In genomic region chr16:78484509-78485058, GRCh38 we compare ENCODE assay signal across 22 cellular contexts.
DNase-seq lines count a peak whose midpoint lies in the region; ATAC-seq, FAIRE-seq and TF ChIP-seq lines count a peak whose summit lies in the region.
"Had no signal": no experiment of that assay in that cellular context is flagged by ENCODE, and none has a peak within 500 bp of the region (broad histone marks: within the 10 kb centered on the region; RNA-seq: fewer than 3 reads in every experiment).

No MANE protein-coding gene starts in this region.

- H3K27me3 ChIP-seq in HepG2 (ENCODE audit: control insufficient read depth in 1 of 2, insufficient read depth in 2 of 2, low read length in 2 of 2) = no peaks in the 10 kb centered on the region
- no peaks in the 10 kb centered on the region for H3K27me3 ChIP-seq in right lobe of liver
- H3K27me3 ChIP-seq in neural progenitor cell = no peaks in the 10 kb centered on the region
- H3K27me3 ChIP-seq: BLaER1 treated with 17β-estradiol and CSF1 and Interleukin-3, amounts not matched to agents 10 nM and 100 nM had no signal

- POLR2A ChIA-PET in HepG2 (lab: Yijun Ruan, JAX) = interaction anchor here (1.2 to 7.7 kb wide), 3 partner anchors 15 to 271 kb away, joined by 3 to 88 read pairs (median 3); no protein-coding TSS in a partner anchor

- no peaks in the 10 kb centered on the region for H3F3A ChIP-seq in neural progenitor cell (ENCODE audit: low read depth)

- no peaks in the 10 kb centered on the region for H3K79me2 ChIP-seq in HepG2 (ENCODE audit: insufficient read depth, low read length)
- no peaks in the 10 kb centered on the region for H3K79me2 ChIP-seq in neural progenitor cell (ENCODE audit: low read depth)

- no TSS peak for BruUV-seq in HepG2 (replicated peaks; lab: Mats Ljungman, UMichigan)

- H3K9me3 ChIP-seq in HepG2 (ENCODE audit: low read length) (no peaks in the 10 kb centered on the region), right lobe of liver (no peaks in the 10 kb centered on the region), neural progenitor cell (ENCODE audit: low read depth) (no peaks in the 10 kb centered on the region)
- H3K9me3 ChIP-seq: A549; BLaER1 treated with 17β-estradiol and CSF1 and Interleukin-3, amounts not matched to agents 10 nM and 100 nM; Caco-2 had no signal

- DNase-seq in HepG2 (ENCODE audit: low spot score) (no peak), right lobe of liver (no peak), neural progenitor cell (ENCODE audit: low spot score) (no peak), progenitor cell of endocrine pancreas (ENCODE audit: low spot score, unreplicated experiment) (no peak), NAMALWA (ENCODE audit: low spot score) (no peak)
- DNase-seq: AML-193; Caco-2; Calu3; CD4-positive, alpha-beta T cell; CD8-positive, alpha-beta T cell; DMS79 treated with DMSO at 0.1 percent for 48 hours; GF-D8 had no signal

- FAIRE-seq in HepG2 (lab: Jason Lieb, UNC) = no peak
- FAIRE-seq: A549, D721Med, G401.6, GM12891, GM19239 had no signal

- no peaks in the 10 kb centered on the region for H4K20me1 ChIP-seq in HepG2 (ENCODE audit: insufficient read depth, low read length)
- H4K20me1 ChIP-seq in neural progenitor cell (ENCODE audit: low read depth) = no peaks in the 10 kb centered on the region
- H4K20me1 ChIP-seq: BLaER1 treated with 17β-estradiol and CSF1 and Interleukin-3, amounts not matched to agents 10 nM and 100 nM had no signal

- H3K27ac ChIP-seq in HepG2 (ENCODE audit: extremely low read length, insufficient read depth, low read length) (peak overlapping the region; percentile 90), right lobe of liver (no peak overlapping the region), neural progenitor cell (no peak overlapping the region)
- H3K27ac ChIP-seq: 22Rv1; A549; BLaER1 treated with 17β-estradiol and CSF1 and Interleukin-3, amounts not matched to agents 10 nM and 100 nM; C4-2B had no signal

- H3K27me3 Mint-ChIP-seq in neural progenitor cell (ENCODE audit: insufficient read depth, low read depth) = peaks cover 3% of the 10 kb centered on the region
- no peaks in the 10 kb centered on the region for H3K27me3 Mint-ChIP-seq in progenitor cell of endocrine pancreas
- H3K27me3 Mint-ChIP-seq: B cell; CD4-positive, alpha-beta T cell had no signal

- H3K4me1 Mint-ChIP-seq in neural progenitor cell (peaks cover 62% of the 10 kb centered on the region), progenitor cell of endocrine pancreas (ENCODE audit: low read depth) (peaks cover 55% of the 10 kb centered on the region)
- H3K4me1 Mint-ChIP-seq: B cell had no signal

- H3K36me3 ChIP-seq in HepG2 (replicated peaks in 1 of 2; ENCODE audit: control insufficient read depth in 1 of 2, insufficient read depth in 2 of 2, low read length in 2 of 2) = no peaks in the 10 kb centered on the region
- H3K36me3 ChIP-seq in right lobe of liver = no peaks in the 10 kb centered on the region
- H3K36me3 ChIP-seq in neural progenitor cell = no peaks in the 10 kb centered on the region
- H3K36me3 ChIP-seq: BLaER1 treated with 17β-estradiol and CSF1 and Interleukin-3, amounts not matched to agents 10 nM and 100 nM had no signal

- H3K36me3 Mint-ChIP-seq in neural progenitor cell = no peaks in the 10 kb centered on the region
- H3K36me3 Mint-ChIP-seq in progenitor cell of endocrine pancreas (ENCODE audit: insufficient read depth) = peaks cover 1% of the 10 kb centered on the region
- H3K36me3 Mint-ChIP-seq: CD8-positive, alpha-beta T cell had no signal

- no peak overlapping the region for H3K4me3 Mint-ChIP-seq in neural progenitor cell
- H3K4me3 Mint-ChIP-seq in progenitor cell of endocrine pancreas (ENCODE audit: low read depth) = peak overlapping the region; percentile 35
- H3K4me3 Mint-ChIP-seq: B cell; CD4-positive, alpha-beta T cell; CD8-positive, alpha-beta T cell had no signal

- H3K9me3 Mint-ChIP-seq in neural progenitor cell (peaks cover 2% of the 10 kb centered on the region), progenitor cell of endocrine pancreas (ENCODE audit: low read depth) (no peaks in the 10 kb centered on the region)
- H3K9me3 Mint-ChIP-seq: CD4-positive, alpha-beta T cell; CD8-positive, alpha-beta T cell had no signal

- no peak for TF ChIP-seq RAD21 in HepG2 (CRISPR knock-in tag; IDR thresholded peaks at IDR 0.05)

- WGBS in HepG2 (ENCODE audit: low lambda C conversion rate) = 92% methylated on average over 9 of the region's 9 CpGs
- 88% methylated on average over 7 of the region's 9 CpGs for WGBS in right lobe of liver (ENCODE audit: insufficient coverage, low coverage, low lambda C conversion rate, missing lambda C conversion rate)

- no peak for TF ChIP-seq CTCF in HepG2 (CRISPR knock-in tag; IDR thresholded peaks at IDR 0.05)
- no peak for TF ChIP-seq CTCF in right lobe of liver (IDR thresholded peaks at IDR 0.05)
- TF ChIP-seq CTCF in neural progenitor cell (IDR thresholded peaks at IDR 0.05) = no peak
- TF ChIP-seq CTCF in progenitor cell of endocrine pancreas (IDR thresholded peaks at IDR 0.05; ENCODE audit: unreplicated experiment) = no peak

- H2AFZ ChIP-seq in HepG2 (ENCODE audit: low read length) = no peak overlapping the region
- H2AFZ ChIP-seq in neural progenitor cell (replicated peaks) = no peak overlapping the region

- ATAC-seq in HepG2 = no peak
- no peak for ATAC-seq in right lobe of liver
- no peak for ATAC-seq in HG03175 (IDR thresholded peaks at IDR 0.05; ENCODE audit: unreplicated experiment)
- ATAC-seq: A549; CD8-positive, alpha-beta T cell had no signal

- no peak overlapping the region; the same call in 1 of the 2 replicates for H3K4me2 ChIP-seq in HepG2 (ENCODE audit: low read depth, low read length)
- H3K4me2 ChIP-seq in neural progenitor cell = no peak overlapping the region
- H3K4me2 ChIP-seq: A549; BLaER1 treated with 17β-estradiol and CSF1 and Interleukin-3, amounts not matched to agents 10 nM and 100 nM had no signal

- in situ Hi-C loops in HepG2 (cut with HindIII; ENCODE audit: extremely low pct_ligation_motif_present, low pct_unique_long_range_greater_than_20kb) = loop anchor here (10.0 kb wide), 1 partner anchor 360 kb away; no protein-coding TSS in a partner anchor

- intact Hi-C loops in HepG2 (cut with micrococcal nuclease; ENCODE audit: unreplicated experiment) = loop anchor here (1.0 to 5.0 kb wide), 5 partner anchors 21 to 352 kb away; no protein-coding TSS in a partner anchor
- intact Hi-C loops in right lobe of liver (cut with DNase I) = no loop called here

- TF ChIP-seq POLR2A in HepG2 (IDR thresholded peaks at IDR 0.05; ENCODE audit: insufficient read depth in 1 of 2, low read depth in 2 of 2, low read length in 2 of 2) = no peak
- no peak for TF ChIP-seq POLR2A in right lobe of liver (IDR thresholded peaks at IDR 0.05)

- TF ChIP-seq EP300 in HepG2 (IDR thresholded peaks at IDR 0.05; ENCODE audit: low read depth in 2 of 2, low read length in 2 of 2) (no peak), HepG2 (CRISPR knock-in tag; IDR thresholded peaks at IDR 0.05; ENCODE audit: borderline replicate concordance) (no peak)

- CTCF ChIA-PET in HepG2 (lab: Yijun Ruan, JAX; ENCODE audit: low intra/inter-chr PET ratio, low total read pairs) = no interaction called here

- H3K27ac Mint-ChIP-seq in neural progenitor cell = peak overlapping the region; percentile 87
- H3K27ac Mint-ChIP-seq in progenitor cell of endocrine pancreas = peak overlapping the region; percentile 5
- H3K27ac Mint-ChIP-seq: B cell; CD4-positive, alpha-beta T cell; CD8-positive, alpha-beta T cell had no signal

- H3K9ac ChIP-seq in HepG2 (ENCODE audit: insufficient read depth, low read depth, low read length) (peak overlapping the region; percentile 76; the same call in 1 of the 2 replicates), neural progenitor cell (no peak overlapping the region)
- H3K9ac ChIP-seq: BLaER1 treated with 17β-estradiol and CSF1 and Interleukin-3, amounts not matched to agents 10 nM and 100 nM had no signal

- no peak overlapping the region for H3K4me3 ChIP-seq in HepG2 (replicated peaks in 1 of 3; ENCODE audit: insufficient read depth in 1 of 3, low read depth in 2 of 3, low read length in 3 of 3)
- no peak overlapping the region for H3K4me3 ChIP-seq in right lobe of liver
- H3K4me3 ChIP-seq in neural progenitor cell = no peak overlapping the region
- H3K4me3 ChIP-seq: A549; BLaER1 treated with 17β-estradiol and CSF1 and Interleukin-3, amounts not matched to agents 10 nM and 100 nM had no signal

- H3K4me1 ChIP-seq in HepG2 (ENCODE audit: insufficient read depth, low read length) = peaks cover 100% of the 10 kb centered on the region
- peaks cover 0 to 20% (median 9%) of the 10 kb centered on the region in 4 donors for H3K4me1 ChIP-seq in right lobe of liver
- H3K4me1 ChIP-seq in neural progenitor cell = peaks cover 3% of the 10 kb centered on the region
- H3K4me1 ChIP-seq: A549; BLaER1 treated with 17β-estradiol and CSF1 and Interleukin-3, amounts not matched to agents 10 nM and 100 nM; Caco-2 had no signal

TF ChIP-seq in HepG2, 621 proteins besides CTCF, POLR2A, EP300 and RAD21 (continues in another document):
- TF ChIP-seq ZNF776 (CRISPR knock-in tag; IDR thresholded peaks at IDR 0.05) = 0 out of 2 replicates have a peak, but pooled peaks have one; percentile 1
- no peak for TF ChIP-seq EHMT2 (IDR thresholded peaks at IDR 0.05; ENCODE audit: borderline replicate concordance, low read depth, low read length)
- 0 out of 2 replicates have a peak, but pooled peaks have one; percentile 51 for TF ChIP-seq RORA (CRISPR knock-in tag; IDR thresholded peaks at IDR 0.05)
- no peak for TF ChIP-seq MIER2 (CRISPR knock-in tag; IDR thresholded peaks at IDR 0.05)
- TF ChIP-seq POLR2G (IDR thresholded peaks at IDR 0.05; ENCODE audit: low read depth, low read length) = no peak
- no peak for TF ChIP-seq PHB2 (IDR thresholded peaks at IDR 0.05; ENCODE audit: partially characterized antibody)
- TF ChIP-seq, protein P1, sequence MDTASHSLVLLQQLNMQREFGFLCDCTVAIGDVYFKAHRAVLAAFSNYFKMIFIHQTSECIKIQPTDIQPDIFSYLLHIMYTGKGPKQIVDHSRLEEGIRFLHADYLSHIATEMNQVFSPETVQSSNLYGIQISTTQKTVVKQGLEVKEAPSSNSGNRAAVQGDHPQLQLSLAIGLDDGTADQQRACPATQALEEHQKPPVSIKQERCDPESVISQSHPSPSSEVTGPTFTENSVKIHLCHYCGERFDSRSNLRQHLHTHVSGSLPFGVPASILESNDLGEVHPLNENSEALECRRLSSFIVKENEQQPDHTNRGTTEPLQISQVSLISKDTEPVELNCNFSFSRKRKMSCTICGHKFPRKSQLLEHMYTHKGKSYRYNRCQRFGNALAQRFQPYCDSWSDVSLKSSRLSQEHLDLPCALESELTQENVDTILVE (CRISPR knock-in tag; IDR thresholded peaks at IDR 0.05) = 0 out of 2 replicates have a peak, but pooled peaks have one; percentile 10
- peak; percentile 97 for TF ChIP-seq ZBTB38 (CRISPR knock-in tag; IDR thresholded peaks at IDR 0.05)
- no peak for TF ChIP-seq ZNF552 (CRISPR knock-in tag; IDR thresholded peaks at IDR 0.05; ENCODE audit: borderline replicate concordance)
- TF ChIP-seq ZNF619 (CRISPR knock-in tag; IDR thresholded peaks at IDR 0.05) = 0 out of 2 replicates have a peak, but pooled peaks have one; percentile 8
- TF ChIP-seq PRPF4 (IDR thresholded peaks at IDR 0.05; ENCODE audit: low read depth, low read length, poor library complexity, severe bottlenecking) = peak; percentile 87
- no peak for TF ChIP-seq SATB2 (CRISPR knock-in tag; IDR thresholded peaks at IDR 0.05)
